Comparison of ENCODE assay signal across 1 cellular context in the genomic region with DNA sequence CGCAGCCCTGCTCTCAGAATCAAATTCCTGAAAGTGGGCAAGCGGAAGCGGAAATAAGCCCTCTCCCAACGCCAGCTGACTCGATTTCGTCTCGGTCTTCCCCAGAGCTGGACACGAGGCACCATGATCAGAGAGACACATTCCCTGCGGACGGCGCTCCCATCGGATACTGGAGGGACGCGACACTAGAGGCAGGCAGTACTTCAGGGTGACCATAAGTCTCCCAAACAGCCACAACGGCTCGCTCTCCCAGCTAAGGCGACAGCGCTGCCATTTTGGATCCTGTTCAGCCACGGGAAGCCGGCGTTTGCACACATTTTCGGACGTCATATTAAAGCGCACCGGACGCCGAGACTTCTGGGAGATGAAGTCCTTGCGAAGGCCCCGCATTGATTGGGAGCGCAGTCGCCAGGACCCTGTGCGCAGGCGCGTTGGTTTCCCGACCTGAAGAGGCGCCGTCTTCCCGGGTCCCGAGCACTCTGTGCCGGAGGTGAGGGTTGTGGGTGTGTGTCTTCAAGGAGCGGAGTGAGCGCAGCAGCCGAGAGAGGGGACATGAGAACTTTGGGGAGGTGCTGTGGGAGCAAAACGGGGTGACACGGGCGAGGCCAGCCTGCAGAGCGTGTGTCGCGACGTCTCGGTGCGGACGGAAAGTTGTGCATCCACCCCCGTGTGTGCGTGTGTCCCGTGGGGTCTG.
TF ChIP-seq lines count a peak whose summit lies in the region.

A gene (plus strand): TSS at position 439 of the 694 bp plus-strand sequence. CDS start 10,418 bp downstream, outside the sequence.

TF ChIP-seq in HepG2, 621 proteins besides CTCF, POLR2A, EP300 and RAD21 (continued from another document and continues in another):
- TF ChIP-seq, protein P1, sequence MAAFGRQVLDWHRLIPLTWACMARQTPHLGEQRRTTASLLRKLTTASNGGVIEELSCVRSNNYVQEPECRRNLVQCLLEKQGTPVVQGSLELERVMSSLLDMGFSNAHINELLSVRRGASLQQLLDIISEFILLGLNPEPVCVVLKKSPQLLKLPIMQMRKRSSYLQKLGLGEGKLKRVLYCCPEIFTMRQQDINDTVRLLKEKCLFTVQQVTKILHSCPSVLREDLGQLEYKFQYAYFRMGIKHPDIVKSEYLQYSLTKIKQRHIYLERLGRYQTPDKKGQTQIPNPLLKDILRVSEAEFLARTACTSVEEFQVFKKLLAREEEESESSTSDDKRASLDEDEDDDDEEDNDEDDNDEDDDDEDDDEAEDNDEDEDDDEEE (CRISPR knock-in tag; IDR thresholded peaks at IDR 0.05), result peak; percentile 95
- TF ChIP-seq, protein P2, sequence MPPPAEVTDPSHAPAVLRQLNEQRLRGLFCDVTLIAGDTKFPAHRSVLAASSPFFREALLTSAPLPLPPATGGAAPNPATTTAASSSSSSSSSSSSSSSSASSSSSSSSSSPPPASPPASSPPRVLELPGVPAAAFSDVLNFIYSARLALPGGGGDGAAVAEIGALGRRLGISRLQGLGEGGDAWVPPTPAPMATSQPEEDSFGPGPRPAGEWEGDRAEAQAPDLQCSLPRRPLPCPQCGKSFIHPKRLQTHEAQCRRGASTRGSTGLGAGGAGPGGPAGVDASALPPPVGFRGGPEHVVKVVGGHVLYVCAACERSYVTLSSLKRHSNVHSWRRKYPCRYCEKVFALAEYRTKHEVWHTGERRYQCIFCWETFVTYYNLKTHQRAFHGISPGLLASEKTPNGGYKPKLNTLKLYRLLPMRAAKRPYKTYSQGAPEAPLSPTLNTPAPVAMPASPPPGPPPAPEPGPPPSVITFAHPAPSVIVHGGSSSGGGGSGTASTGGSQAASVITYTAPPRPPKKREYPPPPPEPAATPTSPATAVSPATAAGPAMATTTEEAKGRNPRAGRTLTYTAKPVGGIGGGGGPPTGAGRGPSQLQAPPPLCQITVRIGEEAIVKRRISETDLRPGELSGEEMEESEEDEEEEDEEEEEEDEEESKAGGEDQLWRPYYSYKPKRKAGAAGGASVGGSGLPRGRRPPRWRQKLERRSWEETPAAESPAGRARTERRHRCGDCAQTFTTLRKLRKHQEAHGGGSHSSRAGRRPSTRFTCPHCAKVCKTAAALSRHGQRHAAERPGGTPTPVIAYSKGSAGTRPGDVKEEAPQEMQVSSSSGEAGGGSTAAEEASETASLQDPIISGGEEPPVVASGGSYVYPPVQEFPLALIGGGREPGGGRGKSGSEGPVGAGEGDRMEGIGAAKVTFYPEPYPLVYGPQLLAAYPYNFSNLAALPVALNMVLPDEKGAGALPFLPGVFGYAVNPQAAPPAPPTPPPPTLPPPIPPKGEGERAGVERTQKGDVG (CRISPR knock-in tag; IDR thresholded peaks at IDR 0.05; ENCODE audit: borderline replicate concordance), result peak; percentile 94; the same call in 1 of the 2 replicates
- TF ChIP-seq, protein P3, sequence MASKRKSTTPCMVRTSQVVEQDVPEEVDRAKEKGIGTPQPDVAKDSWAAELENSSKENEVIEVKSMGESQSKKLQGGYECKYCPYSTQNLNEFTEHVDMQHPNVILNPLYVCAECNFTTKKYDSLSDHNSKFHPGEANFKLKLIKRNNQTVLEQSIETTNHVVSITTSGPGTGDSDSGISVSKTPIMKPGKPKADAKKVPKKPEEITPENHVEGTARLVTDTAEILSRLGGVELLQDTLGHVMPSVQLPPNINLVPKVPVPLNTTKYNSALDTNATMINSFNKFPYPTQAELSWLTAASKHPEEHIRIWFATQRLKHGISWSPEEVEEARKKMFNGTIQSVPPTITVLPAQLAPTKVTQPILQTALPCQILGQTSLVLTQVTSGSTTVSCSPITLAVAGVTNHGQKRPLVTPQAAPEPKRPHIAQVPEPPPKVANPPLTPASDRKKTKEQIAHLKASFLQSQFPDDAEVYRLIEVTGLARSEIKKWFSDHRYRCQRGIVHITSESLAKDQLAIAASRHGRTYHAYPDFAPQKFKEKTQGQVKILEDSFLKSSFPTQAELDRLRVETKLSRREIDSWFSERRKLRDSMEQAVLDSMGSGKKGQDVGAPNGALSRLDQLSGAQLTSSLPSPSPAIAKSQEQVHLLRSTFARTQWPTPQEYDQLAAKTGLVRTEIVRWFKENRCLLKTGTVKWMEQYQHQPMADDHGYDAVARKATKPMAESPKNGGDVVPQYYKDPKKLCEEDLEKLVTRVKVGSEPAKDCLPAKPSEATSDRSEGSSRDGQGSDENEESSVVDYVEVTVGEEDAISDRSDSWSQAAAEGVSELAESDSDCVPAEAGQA (IDR thresholded peaks at IDR 0.05; ENCODE audit: low read depth), result peak; percentile 98
- TF ChIP-seq, protein P3 (CRISPR knock-in tag; IDR thresholded peaks at IDR 0.05; ENCODE audit: borderline replicate concordance), result no peak
- TF ChIP-seq, protein P4, sequence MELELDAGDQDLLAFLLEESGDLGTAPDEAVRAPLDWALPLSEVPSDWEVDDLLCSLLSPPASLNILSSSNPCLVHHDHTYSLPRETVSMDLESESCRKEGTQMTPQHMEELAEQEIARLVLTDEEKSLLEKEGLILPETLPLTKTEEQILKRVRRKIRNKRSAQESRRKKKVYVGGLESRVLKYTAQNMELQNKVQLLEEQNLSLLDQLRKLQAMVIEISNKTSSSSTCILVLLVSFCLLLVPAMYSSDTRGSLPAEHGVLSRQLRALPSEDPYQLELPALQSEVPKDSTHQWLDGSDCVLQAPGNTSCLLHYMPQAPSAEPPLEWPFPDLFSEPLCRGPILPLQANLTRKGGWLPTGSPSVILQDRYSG (CRISPR knock-in tag; IDR thresholded peaks at IDR 0.05), result no peak
- TF ChIP-seq FOXK1 (CRISPR knock-in tag; IDR thresholded peaks at IDR 0.05; ENCODE audit: borderline replicate concordance, low read depth), result peak; percentile 91
- TF ChIP-seq, protein P5, sequence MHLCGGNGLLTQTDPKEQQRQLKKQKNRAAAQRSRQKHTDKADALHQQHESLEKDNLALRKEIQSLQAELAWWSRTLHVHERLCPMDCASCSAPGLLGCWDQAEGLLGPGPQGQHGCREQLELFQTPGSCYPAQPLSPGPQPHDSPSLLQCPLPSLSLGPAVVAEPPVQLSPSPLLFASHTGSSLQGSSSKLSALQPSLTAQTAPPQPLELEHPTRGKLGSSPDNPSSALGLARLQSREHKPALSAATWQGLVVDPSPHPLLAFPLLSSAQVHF (CRISPR knock-in tag; IDR thresholded peaks at IDR 0.05), result no peak
- TF ChIP-seq KDM6A (CRISPR knock-in tag; IDR thresholded peaks at IDR 0.05; ENCODE audit: low read depth), result no peak
- peak; percentile 84 for TF ChIP-seq NFRKB (IDR thresholded peaks at IDR 0.05)
- TF ChIP-seq ONECUT2 (CRISPR knock-in tag; IDR thresholded peaks at IDR 0.05), result peak; percentile 88
- TF ChIP-seq, protein P6, sequence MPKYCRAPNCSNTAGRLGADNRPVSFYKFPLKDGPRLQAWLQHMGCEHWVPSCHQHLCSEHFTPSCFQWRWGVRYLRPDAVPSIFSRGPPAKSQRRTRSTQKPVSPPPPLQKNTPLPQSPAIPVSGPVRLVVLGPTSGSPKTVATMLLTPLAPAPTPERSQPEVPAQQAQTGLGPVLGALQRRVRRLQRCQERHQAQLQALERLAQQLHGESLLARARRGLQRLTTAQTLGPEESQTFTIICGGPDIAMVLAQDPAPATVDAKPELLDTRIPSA (CRISPR knock-in tag; IDR thresholded peaks at IDR 0.05; ENCODE audit: borderline replicate concordance), result no peak
- TF ChIP-seq MTF2 (CRISPR knock-in tag; IDR thresholded peaks at IDR 0.05; ENCODE audit: borderline replicate concordance), result no peak; the same call in 1 of the 2 replicates
- peak; percentile 95 for TF ChIP-seq YEATS2 (CRISPR knock-in tag; IDR thresholded peaks at IDR 0.05; ENCODE audit: borderline replicate concordance)
- TF ChIP-seq ARNTL (CRISPR knock-in tag; IDR thresholded peaks at IDR 0.05), result peak; percentile 66
- peak; percentile 96 for TF ChIP-seq KMT2B (CRISPR knock-in tag; IDR thresholded peaks at IDR 0.05)
- no peak for TF ChIP-seq ZNF850 (CRISPR knock-in tag; conservative IDR thresholded peaks at IDR 0.05)
- TF ChIP-seq IKZF1 (IDR thresholded peaks at IDR 0.05), result no peak
- TF ChIP-seq, protein P7, sequence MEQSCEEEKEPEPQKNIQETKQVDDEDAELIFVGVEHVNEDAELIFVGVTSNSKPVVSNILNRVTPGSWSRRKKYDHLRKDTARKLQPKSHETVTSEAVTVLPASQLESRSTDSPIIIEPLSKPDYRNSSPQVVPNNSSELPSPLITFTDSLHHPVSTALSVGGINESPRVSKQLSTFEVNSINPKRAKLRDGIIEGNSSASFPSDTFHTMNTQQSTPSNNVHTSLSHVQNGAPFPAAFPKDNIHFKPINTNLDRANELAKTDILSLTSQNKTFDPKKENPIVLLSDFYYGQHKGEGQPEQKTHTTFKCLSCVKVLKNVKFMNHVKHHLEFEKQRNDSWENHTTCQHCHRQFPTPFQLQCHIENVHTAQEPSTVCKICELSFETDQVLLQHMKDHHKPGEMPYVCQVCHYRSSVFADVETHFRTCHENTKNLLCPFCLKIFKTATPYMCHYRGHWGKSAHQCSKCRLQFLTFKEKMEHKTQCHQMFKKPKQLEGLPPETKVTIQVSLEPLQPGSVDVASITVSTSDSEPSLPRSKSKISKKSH (CRISPR knock-in tag; IDR thresholded peaks at IDR 0.05; ENCODE audit: borderline replicate concordance), result peak; percentile 96
- TF ChIP-seq, protein P8, sequence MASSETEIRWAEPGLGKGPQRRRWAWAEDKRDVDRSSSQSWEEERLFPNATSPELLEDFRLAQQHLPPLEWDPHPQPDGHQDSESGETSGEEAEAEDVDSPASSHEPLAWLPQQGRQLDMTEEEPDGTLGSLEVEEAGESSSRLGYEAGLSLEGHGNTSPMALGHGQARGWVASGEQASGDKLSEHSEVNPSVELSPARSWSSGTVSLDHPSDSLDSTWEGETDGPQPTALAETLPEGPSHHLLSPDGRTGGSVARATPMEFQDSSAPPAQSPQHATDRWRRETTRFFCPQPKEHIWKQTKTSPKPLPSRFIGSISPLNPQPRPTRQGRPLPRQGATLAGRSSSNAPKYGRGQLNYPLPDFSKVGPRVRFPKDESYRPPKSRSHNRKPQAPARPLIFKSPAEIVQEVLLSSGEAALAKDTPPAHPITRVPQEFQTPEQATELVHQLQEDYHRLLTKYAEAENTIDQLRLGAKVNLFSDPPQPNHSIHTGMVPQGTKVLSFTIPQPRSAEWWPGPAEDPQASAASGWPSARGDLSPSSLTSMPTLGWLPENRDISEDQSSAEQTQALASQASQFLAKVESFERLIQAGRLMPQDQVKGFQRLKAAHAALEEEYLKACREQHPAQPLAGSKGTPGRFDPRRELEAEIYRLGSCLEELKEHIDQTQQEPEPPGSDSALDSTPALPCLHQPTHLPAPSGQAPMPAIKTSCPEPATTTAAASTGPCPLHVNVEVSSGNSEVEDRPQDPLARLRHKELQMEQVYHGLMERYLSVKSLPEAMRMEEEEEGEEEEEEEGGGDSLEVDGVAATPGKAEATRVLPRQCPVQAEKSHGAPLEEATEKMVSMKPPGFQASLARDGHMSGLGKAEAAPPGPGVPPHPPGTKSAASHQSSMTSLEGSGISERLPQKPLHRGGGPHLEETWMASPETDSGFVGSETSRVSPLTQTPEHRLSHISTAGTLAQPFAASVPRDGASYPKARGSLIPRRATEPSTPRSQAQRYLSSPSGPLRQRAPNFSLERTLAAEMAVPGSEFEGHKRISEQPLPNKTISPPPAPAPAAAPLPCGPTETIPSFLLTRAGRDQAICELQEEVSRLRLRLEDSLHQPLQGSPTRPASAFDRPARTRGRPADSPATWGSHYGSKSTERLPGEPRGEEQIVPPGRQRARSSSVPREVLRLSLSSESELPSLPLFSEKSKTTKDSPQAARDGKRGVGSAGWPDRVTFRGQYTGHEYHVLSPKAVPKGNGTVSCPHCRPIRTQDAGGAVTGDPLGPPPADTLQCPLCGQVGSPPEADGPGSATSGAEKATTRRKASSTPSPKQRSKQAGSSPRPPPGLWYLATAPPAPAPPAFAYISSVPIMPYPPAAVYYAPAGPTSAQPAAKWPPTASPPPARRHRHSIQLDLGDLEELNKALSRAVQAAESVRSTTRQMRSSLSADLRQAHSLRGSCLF (CRISPR knock-in tag; IDR thresholded peaks at IDR 0.05; ENCODE audit: borderline replicate concordance), result no peak; the same call in 1 of the 2 replicates
- TF ChIP-seq U2AF1 (optimal IDR thresholded peaks at IDR 0.05; ENCODE audit: low read depth, low read length), result peak; percentile 95
- no peak for TF ChIP-seq NFE2L1 (CRISPR knock-in tag; IDR thresholded peaks at IDR 0.05; ENCODE audit: borderline replicate concordance)
- peak; percentile 82 for TF ChIP-seq ZZZ3 (CRISPR knock-in tag; IDR thresholded peaks at IDR 0.05; ENCODE audit: borderline replicate concordance)
- TF ChIP-seq SNRNP70 (IDR thresholded peaks at IDR 0.05; ENCODE audit: low read depth, low read length), result no peak
- TF ChIP-seq ZNF225 (CRISPR knock-in tag; IDR thresholded peaks at IDR 0.05), result 0 out of 2 replicates have a peak, but pooled peaks have one; percentile 58
- no peak for TF ChIP-seq FLYWCH1 (CRISPR knock-in tag; IDR thresholded peaks at IDR 0.05)
- TF ChIP-seq, protein P9, sequence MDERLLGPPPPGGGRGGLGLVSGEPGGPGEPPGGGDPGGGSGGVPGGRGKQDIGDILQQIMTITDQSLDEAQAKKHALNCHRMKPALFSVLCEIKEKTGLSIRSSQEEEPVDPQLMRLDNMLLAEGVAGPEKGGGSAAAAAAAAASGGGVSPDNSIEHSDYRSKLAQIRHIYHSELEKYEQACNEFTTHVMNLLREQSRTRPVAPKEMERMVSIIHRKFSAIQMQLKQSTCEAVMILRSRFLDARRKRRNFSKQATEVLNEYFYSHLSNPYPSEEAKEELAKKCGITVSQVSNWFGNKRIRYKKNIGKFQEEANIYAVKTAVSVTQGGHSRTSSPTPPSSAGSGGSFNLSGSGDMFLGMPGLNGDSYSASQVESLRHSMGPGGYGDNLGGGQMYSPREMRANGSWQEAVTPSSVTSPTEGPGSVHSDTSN (CRISPR knock-in tag; IDR thresholded peaks at IDR 0.05), result no peak
- TF ChIP-seq KLF16 (CRISPR knock-in tag; IDR thresholded peaks at IDR 0.05), result peak in 1 of 2 experiments; percentile 93; a peak in 2 of 4 replicates
